Comparison of ENCODE assay signal across 6 cellular contexts in the genomic region with DNA sequence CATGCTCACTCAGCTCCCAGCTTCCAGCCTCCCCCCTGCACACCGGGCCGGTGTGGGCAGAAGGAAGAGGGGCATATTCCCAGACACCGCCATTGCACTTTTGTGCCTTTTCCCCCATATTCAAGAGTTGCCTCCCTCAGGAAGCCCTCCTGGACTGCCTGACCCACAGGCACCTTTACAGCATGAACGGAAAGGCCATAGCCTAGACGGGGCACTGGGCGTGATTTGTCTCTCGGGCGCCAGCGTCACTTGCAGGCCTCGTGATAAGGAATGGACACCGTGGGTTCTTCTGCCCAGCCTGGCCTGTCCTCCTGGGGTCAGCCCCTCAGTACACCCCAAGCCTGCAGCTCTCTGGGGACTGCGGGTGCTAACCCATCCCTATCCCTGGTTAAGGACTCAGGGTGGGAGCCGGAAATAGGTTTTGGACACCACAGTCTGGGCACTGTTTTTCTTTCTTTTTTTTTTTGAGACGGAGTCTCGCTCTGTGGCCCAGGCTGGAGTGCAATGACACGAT.
DNase-seq lines count a peak whose midpoint lies in the region; ATAC-seq and TF ChIP-seq lines count a peak whose summit lies in the region.

No MANE protein-coding gene starts in this region.

- H3K9ac ChIP-seq in iPS-15b (ENCODE audit: low read depth, low read length), result peak overlapping the region; percentile 57

- peaks cover 4% of the 10 kb centered on the region for H3K4me1 ChIP-seq in iPS-15b (ENCODE audit: control insufficient read depth, insufficient read depth, low read length)

- POLR2A ChIA-PET in RWPE1 (lab: Yijun Ruan, JAX; ENCODE audit: low non-redundant PET), result interaction anchor here (0.5 to 1.6 kb wide), 4 partner anchors 9 to 908 kb away, joined by 3 to 5 read pairs (median 4); no protein-coding TSS in a partner anchor

- no peak for DNase-seq in RWPE1 (ENCODE audit: low spot score)
- DNase-seq in NCI-H2029 treated with DMSO at 0.1 percent for 48 hours (lab: John Stamatoyannopoulos, UW), result no peak

- peak overlapping the region; percentile 84 for H3K4me3 ChIP-seq in iPS-15b (ENCODE audit: low read depth, low read length)

- peak; percentile 29 for TF ChIP-seq CTCF in 22Rv1 (IDR thresholded peaks at IDR 0.05)
- TF ChIP-seq CTCF in RWPE1 (conservative IDR thresholded peaks at IDR 0.05; ENCODE audit: low read depth), result peak; percentile 21; the same call in 1 of the 2 replicates

- CTCF ChIA-PET in RWPE1 (lab: Yijun Ruan, JAX), result interaction anchor here (0.7 to 2.7 kb wide), 5 partner anchors 15 to 66 kb away, joined by 3 to 16 read pairs (median 5); no protein-coding TSS in a partner anchor

- ATAC-seq in HG03175 (IDR thresholded peaks at IDR 0.05; ENCODE audit: unreplicated experiment), result no peak
- no peak for ATAC-seq in GM19328 (IDR thresholded peaks at IDR 0.05; ENCODE audit: unreplicated experiment)

- no peaks in the 10 kb centered on the region for H3K9me3 ChIP-seq in iPS-15b (ENCODE audit: control insufficient read depth, insufficient read depth, low read length)

- H3K36me3 ChIP-seq in iPS-15b (ENCODE audit: control insufficient read depth, insufficient read depth, low read length), result peaks cover 12% of the 10 kb centered on the region

- H3K27me3 ChIP-seq in iPS-15b (ENCODE audit: control insufficient read depth, insufficient read depth, low read length), result no peaks in the 10 kb centered on the region

- H3K27ac ChIP-seq in 22Rv1 (peak overlapping the region; percentile 92), RWPE1 (peak overlapping the region; percentile 94)
